In genomic region chr15:95549168-95549738, GRCh38 we compare ENCODE assay signal across 23 cellular contexts.
DNase-seq lines count a peak whose midpoint lies in the region; ATAC-seq, FAIRE-seq and TF ChIP-seq lines count a peak whose summit lies in the region.
"Had no signal": no experiment of that assay in that cellular context is flagged by ENCODE, and none has a peak within 500 bp of the region (broad histone marks: within the 10 kb centered on the region; RNA-seq: fewer than 3 reads in every experiment).

No MANE protein-coding gene starts in this region.

- BruUV-seq in HepG2 (replicated peaks; lab: Mats Ljungman, UMichigan) (no TSS peak), GM12878 (replicated peaks; lab: Mats Ljungman, UMichigan) (no TSS peak)

- DNase-seq in HepG2 (ENCODE audit: low spot score): no peak
- DNase-seq in right lobe of liver: no peak
- DNase-seq in GM12878 (ENCODE audit: low read depth, low spot score): no peak
- DNase-seq in kidney tubule cell (ENCODE audit: low spot score): peak; percentile 66
- DNase-seq in DMS53 (lab: John Stamatoyannopoulos, UW): no peak
- DNase-seq in GM19238 (ENCODE audit: insufficient read length, low spot score): no peak
- DNase-seq: ACHN; AML-193; BE2C; CD4-positive, alpha-beta T cell; CD8-positive, alpha-beta memory T cell; DMS 273 treated with DMSO at 0.1 percent for 48 hours; DMS79 treated with DMSO at 0.1 percent for 48 hours; GDM1; GOT3; H7; HCEC 1CT had no signal

- no peak overlapping the region for H3K27ac ChIP-seq in HepG2 (ENCODE audit: extremely low read length, insufficient read depth, low read length)
- no peak overlapping the region for H3K27ac ChIP-seq in right lobe of liver
- no peak overlapping the region for H3K27ac ChIP-seq in GM12878 (ENCODE audit: control insufficient read depth, insufficient read depth)
- H3K27ac ChIP-seq: 22Rv1; BLaER1 treated with 17β-estradiol and CSF1 and Interleukin-3, amounts not matched to agents 10 nM and 100 nM had no signal

- RAD21 ChIA-PET in GM12878 (lab: Charles Lee; ENCODE audit: unreplicated experiment): interaction anchor here (1.1 kb wide), 1 partner anchor 289 kb away, joined by 3 read pairs; no protein-coding TSS in a partner anchor

- POLR2A ChIA-PET in HepG2 (lab: Yijun Ruan, JAX): no interaction called here
- POLR2A ChIA-PET in GM12878 (lab: Charles Lee): no interaction called here

- TF ChIP-seq CTCF in HepG2 (CRISPR knock-in tag; IDR thresholded peaks at IDR 0.05): no peak
- TF ChIP-seq CTCF in right lobe of liver (IDR thresholded peaks at IDR 0.05): no peak
- TF ChIP-seq CTCF in GM12878 (IDR thresholded peaks at IDR 0.05 in 2 of 3, conservative IDR thresholded peaks at IDR 0.05 in 1 of 3; ENCODE audit: control insufficient read depth in 2 of 3, extremely low read depth in 1 of 3, insufficient read depth in 1 of 3, low read depth in 3 of 3, low read length in 3 of 3): no peak

- TF ChIP-seq POLR2A in HepG2 (IDR thresholded peaks at IDR 0.05; ENCODE audit: insufficient read depth in 1 of 2, low read depth in 2 of 2, low read length in 2 of 2) (no peak), right lobe of liver (IDR thresholded peaks at IDR 0.05) (no peak), GM12878 (IDR thresholded peaks at IDR 0.05; ENCODE audit: low read depth, low read length) (no peak)

- no peak for ATAC-seq in HepG2
- no peak for ATAC-seq in right lobe of liver
- ATAC-seq in GM12878: no peak
- no peak for ATAC-seq in GM19023 (IDR thresholded peaks at IDR 0.05; ENCODE audit: unreplicated experiment)

- FAIRE-seq in HepG2 (lab: Jason Lieb, UNC) (no peak), GM12878 (lab: Jason Lieb, UNC) (peak; percentile 31)
- FAIRE-seq: A204.1, D721Med, GM12892 had no signal

- SMC1A ChIA-PET in GM12878 (lab: Charles Lee; ENCODE audit: uncharacterized antibody, unreplicated experiment): interaction anchor here (0.6 to 1.8 kb wide), 3 partner anchors 9 to 1248 kb away, joined by 3 to 5 read pairs (median 3); no protein-coding TSS in a partner anchor

- CTCF ChIA-PET in HepG2 (lab: Yijun Ruan, JAX; ENCODE audit: low intra/inter-chr PET ratio, low total read pairs): no interaction called here
- CTCF ChIA-PET in GM12878 (lab: Yijun Ruan, JAX): interaction anchor here (0.9 kb wide), 1 partner anchor 10 kb away, joined by 3 read pairs; no protein-coding TSS in a partner anchor

- no peak overlapping the region for H3K9ac ChIP-seq in HepG2 (ENCODE audit: insufficient read depth, low read depth, low read length)
- no peak overlapping the region for H3K9ac ChIP-seq in GM12878 (ENCODE audit: control insufficient read depth, insufficient read depth, low read length)
- H3K9ac ChIP-seq: BLaER1 treated with 17β-estradiol and CSF1 and Interleukin-3, amounts not matched to agents 10 nM and 100 nM had no signal

- in situ Hi-C loops in HepG2 (cut with HindIII; ENCODE audit: extremely low pct_ligation_motif_present, low pct_unique_long_range_greater_than_20kb) (no loop called here), GM12878 (cut with MboI) (no loop called here)

- H3K4me1 ChIP-seq in HepG2 (ENCODE audit: insufficient read depth, low read length): no peaks in the 10 kb centered on the region
- H3K4me1 ChIP-seq in right lobe of liver: no peaks in the 10 kb centered on the region
- no peaks in the 10 kb centered on the region for H3K4me1 ChIP-seq in GM12878 (ENCODE audit: control insufficient read depth, insufficient read depth, low read length)
- H3K4me1 ChIP-seq: BE2C; BLaER1 treated with 17β-estradiol and CSF1 and Interleukin-3, amounts not matched to agents 10 nM and 100 nM had no signal

- H3K4me3 ChIP-seq in HepG2 (replicated peaks in 1 of 3; ENCODE audit: insufficient read depth in 1 of 3, low read depth in 2 of 3, low read length in 3 of 3) (no peak overlapping the region), right lobe of liver (no peak overlapping the region), GM12878 (no peak overlapping the region)
- H3K4me3 ChIP-seq: BLaER1 treated with 17β-estradiol and CSF1 and Interleukin-3, amounts not matched to agents 10 nM and 100 nM had no signal

- H3K27me3 ChIP-seq in HepG2 (ENCODE audit: control insufficient read depth in 1 of 2, insufficient read depth in 2 of 2, low read length in 2 of 2) (no peaks in the 10 kb centered on the region), right lobe of liver (no peaks in the 10 kb centered on the region), GM12878 (replicated peaks in 1 of 2; ENCODE audit: control insufficient read depth in 2 of 2, insufficient read depth in 2 of 2, low read length in 1 of 2) (no peaks in the 10 kb centered on the region)
- H3K27me3 ChIP-seq: BE2C; BLaER1 treated with 17β-estradiol and CSF1 and Interleukin-3, amounts not matched to agents 10 nM and 100 nM had no signal

- no peaks in the 10 kb centered on the region for H3K36me3 ChIP-seq in HepG2 (replicated peaks in 1 of 2; ENCODE audit: control insufficient read depth in 1 of 2, insufficient read depth in 2 of 2, low read length in 2 of 2)
- no peaks in the 10 kb centered on the region for H3K36me3 ChIP-seq in right lobe of liver
- H3K36me3 ChIP-seq in GM12878 (ENCODE audit: control insufficient read depth in 2 of 2, insufficient read depth in 2 of 2, low read length in 1 of 2): no peaks in the 10 kb centered on the region
- H3K36me3 ChIP-seq: BE2C; BLaER1 treated with 17β-estradiol and CSF1 and Interleukin-3, amounts not matched to agents 10 nM and 100 nM had no signal

- H3K9me3 ChIP-seq in HepG2 (ENCODE audit: low read length) (peaks cover 78% of the 10 kb centered on the region), right lobe of liver (no peaks in the 10 kb centered on the region), GM12878 (replicated peaks; ENCODE audit: control insufficient read depth, insufficient read depth, low read length) (no peaks in the 10 kb centered on the region; the same call in 2 of the 3 replicates)
- H3K9me3 ChIP-seq: BE2C; BLaER1 treated with 17β-estradiol and CSF1 and Interleukin-3, amounts not matched to agents 10 nM and 100 nM had no signal

- H4K20me1 ChIP-seq in HepG2 (ENCODE audit: insufficient read depth, low read length): no peaks in the 10 kb centered on the region
- H4K20me1 ChIP-seq in GM12878 (ENCODE audit: control insufficient read depth, insufficient read depth): no peaks in the 10 kb centered on the region
- H4K20me1 ChIP-seq: BLaER1 treated with 17β-estradiol and CSF1 and Interleukin-3, amounts not matched to agents 10 nM and 100 nM had no signal

- TF ChIP-seq EP300 in HepG2 (IDR thresholded peaks at IDR 0.05; ENCODE audit: low read depth in 2 of 2, low read length in 2 of 2) (no peak), HepG2 (CRISPR knock-in tag; IDR thresholded peaks at IDR 0.05; ENCODE audit: borderline replicate concordance) (no peak), GM12878 (IDR thresholded peaks at IDR 0.05; ENCODE audit: borderline replicate concordance in 1 of 2, control insufficient read depth in 1 of 2, low read depth in 2 of 2, low read length in 2 of 2) (no peak)

- 0% methylated on average over 3 of the region's 3 CpGs for WGBS in HepG2 (ENCODE audit: low lambda C conversion rate)
- 26% methylated on average over 3 of the region's 3 CpGs for WGBS in right lobe of liver (ENCODE audit: insufficient coverage, low coverage, low lambda C conversion rate, missing lambda C conversion rate)
- 4% methylated on average over 3 of the region's 3 CpGs for WGBS in GM12878 (ENCODE audit: insufficient coverage, insufficient replicate concordance, low lambda C conversion rate, missing lambda C conversion rate)

- TF ChIP-seq RAD21 in HepG2 (CRISPR knock-in tag; IDR thresholded peaks at IDR 0.05): no peak
- no peak for TF ChIP-seq RAD21 in GM12878 (IDR thresholded peaks at IDR 0.05; ENCODE audit: insufficient read depth, low read depth, low read length)

- no peaks in the 10 kb centered on the region for H3K79me2 ChIP-seq in HepG2 (ENCODE audit: insufficient read depth, low read length)
- no peaks in the 10 kb centered on the region for H3K79me2 ChIP-seq in GM12878 (ENCODE audit: control insufficient read depth, insufficient read depth, low read length)

- intact Hi-C loops in HepG2 (cut with micrococcal nuclease; ENCODE audit: unreplicated experiment): no loop called here
- intact Hi-C loops in right lobe of liver (cut with DNase I): no loop called here
- intact Hi-C loops in GM12878 (cut with micrococcal nuclease; ENCODE audit: unreplicated experiment): no loop called here

- H3K4me2 ChIP-seq in HepG2 (ENCODE audit: low read depth, low read length) (no peak overlapping the region), GM12878 (ENCODE audit: control insufficient read depth, insufficient read depth) (no peak overlapping the region)
- H3K4me2 ChIP-seq: BLaER1 treated with 17β-estradiol and CSF1 and Interleukin-3, amounts not matched to agents 10 nM and 100 nM had no signal

- no peak overlapping the region for H2AFZ ChIP-seq in HepG2 (ENCODE audit: low read length)
- H2AFZ ChIP-seq in GM12878 (ENCODE audit: control insufficient read depth, low read depth, low read length): no peak overlapping the region

TF ChIP-seq in HepG2, 621 proteins besides CTCF, POLR2A, EP300 and RAD21:
- TF ChIP-seq KDM2A (CRISPR knock-in tag; IDR thresholded peaks at IDR 0.05; ENCODE audit: borderline replicate concordance, low read depth) (no peak), ATF7 (IDR thresholded peaks at IDR 0.05) (peak; percentile 44), ATF7 (CRISPR knock-in tag; IDR thresholded peaks at IDR 0.05) (no peak), ZNF441 (CRISPR knock-in tag; IDR thresholded peaks at IDR 0.05; ENCODE audit: borderline replicate concordance) (no peak)

TF ChIP-seq in GM12878, 131 proteins besides CTCF, POLR2A, EP300 and RAD21:
- TF ChIP-seq SPI1 (IDR thresholded peaks at IDR 0.05; ENCODE audit: borderline replicate concordance, insufficient read depth, low read depth, low read length) (peak; percentile 16; the same call in 1 of the 2 replicates), SMAD5 (IDR thresholded peaks at IDR 0.05; ENCODE audit: low read depth) (no peak)
